ENCODE assay signal across 12 cellular contexts in genomic region chr6:24574809-24575208, GRCh38.
DNase-seq lines count a peak whose midpoint lies in the region; ATAC-seq and TF ChIP-seq lines count a peak whose summit lies in the region.
"Had no signal": no experiment of that assay in that cellular context is flagged by ENCODE, and none has a peak within 500 bp of the region (broad histone marks: within the 10 kb centered on the region; RNA-seq: fewer than 3 reads in every experiment).

No MANE protein-coding gene starts in this region.

- intact Hi-C loops in vagina (cut with DNase I) = no loop called here

- H3K27me3 ChIP-seq in HAP-1 (ENCODE audit: low read depth) (0 out of 2 replicates have a peak, but pooled peaks cover 3% of the 10 kb centered on the region), vagina (no peaks in the 10 kb centered on the region)
- H3K27me3 ChIP-seq: gastroesophageal sphincter had no signal

- in situ Hi-C loops in HAP-1 (cut with MboI; ENCODE audit: low sequenced_read_pairs) = no loop called here

- H3K4me1 ChIP-seq in HAP-1 (no peaks in the 10 kb centered on the region), vagina (no peaks in the 10 kb centered on the region)
- H3K4me1 ChIP-seq: gastroesophageal sphincter had no signal

- no peak for TF ChIP-seq POLR2A in vagina (IDR thresholded peaks at IDR 0.05)

- TF ChIP-seq CTCF in vagina (IDR thresholded peaks at IDR 0.05) = no peak

- H3K4me3 ChIP-seq in HAP-1 (no peak overlapping the region), vagina (no peak overlapping the region)
- H3K4me3 ChIP-seq: gastroesophageal sphincter had no signal

- no peaks in the 10 kb centered on the region for H3K9me3 ChIP-seq in HAP-1
- no peaks in the 10 kb centered on the region for H3K9me3 ChIP-seq in vagina
- H3K9me3 ChIP-seq: gastroesophageal sphincter had no signal

- DNase-seq in foreskin melanocyte = peak; percentile 88
- DNase-seq in DMS153 treated with DMSO at 0.1 percent for 48 hours (lab: John Stamatoyannopoulos, UW; ENCODE audit: unreplicated experiment) = no peak
- DNase-seq in HAP-1 (ENCODE audit: low spot score in 2 of 2) = no peak
- DNase-seq in vagina (ENCODE audit: extremely low spot score in 2 of 2) = no peak
- no peak for DNase-seq in occipital lobe (lab: John Stamatoyannopoulos, UW)
- DNase-seq: DMS79 treated with DMSO at 0.1 percent for 48 hours, KG1, T-helper 9 cell had no signal

- ATAC-seq in GM18499 (IDR thresholded peaks at IDR 0.05; ENCODE audit: insufficient read depth, unreplicated experiment) (peak; percentile 81), GM21528 (IDR thresholded peaks at IDR 0.05; ENCODE audit: low FRiP score, unreplicated experiment) (peak; percentile 80), HG03571 (IDR thresholded peaks at IDR 0.05; ENCODE audit: unreplicated experiment) (peak; percentile 74)
- ATAC-seq: gastroesophageal sphincter had no signal

- H3K27ac ChIP-seq in vagina = no peak overlapping the region
- H3K27ac ChIP-seq: gastroesophageal sphincter had no signal

- no peaks in the 10 kb centered on the region for H3K36me3 ChIP-seq in HAP-1 (replicated peaks)
- no peaks in the 10 kb centered on the region for H3K36me3 ChIP-seq in vagina
- H3K36me3 ChIP-seq: gastroesophageal sphincter had no signal
